In genomic region chr1:33470495-33471012, GRCh38 we compare ENCODE assay signal across 8 cellular contexts. TPM values are rescaled to one million over a fixed set of nuclear protein-coding genes. Genes with fewer than 3 reads are reported as not detected.
DNase-seq lines count a peak whose midpoint lies in the region; ATAC-seq and TF ChIP-seq lines count a peak whose summit lies in the region.

No MANE protein-coding gene starts in this region.

- TF ChIP-seq POLR2A in NB4 (IDR thresholded peaks at IDR 0.05; ENCODE audit: extremely low read depth, insufficient read length), result no peak
- no peak for TF ChIP-seq POLR2A in vagina (IDR thresholded peaks at IDR 0.05)

- ATAC-seq in GM18868 (IDR thresholded peaks at IDR 0.05; ENCODE audit: unreplicated experiment), result peak; percentile 46
- ATAC-seq in Right ventricle myocardium superior (ENCODE audit: poor library complexity), result peak; percentile 71

- no peaks in the 10 kb centered on the region for H3K27me3 Mint-ChIP-seq in activated naive CD8-positive, alpha-beta T cell treated with anti-CD3 and anti-CD28 coated beads for 36 hours

- no peaks in the 10 kb centered on the region for H3K9me3 Mint-ChIP-seq in activated naive CD8-positive, alpha-beta T cell treated with anti-CD3 and anti-CD28 coated beads for 36 hours

- in situ Hi-C loops in ACHN (cut with HindIII; ENCODE audit: low pct_ligation_motif_present, low pct_unique_long_range_greater_than_20kb, low sequenced_read_pairs) (no loop called here), SK-MEL-5 (cut with HindIII; ENCODE audit: low pct_unique_long_range_greater_than_20kb, low sequenced_read_pairs) (no loop called here)

- H3K4me1 ChIP-seq in vagina, result peaks cover 24% of the 10 kb centered on the region

- H3K27me3 ChIP-seq in vagina, result no peaks in the 10 kb centered on the region

- no peak overlapping the region for H3K27ac Mint-ChIP-seq in activated naive CD8-positive, alpha-beta T cell treated with anti-CD3 and anti-CD28 coated beads for 36 hours

- peaks cover 17% of the 10 kb centered on the region for H3K4me1 Mint-ChIP-seq in activated naive CD8-positive, alpha-beta T cell treated with anti-CD3 and anti-CD28 coated beads for 36 hours

- H3K4me3 ChIP-seq in NB4 (ENCODE audit: low read depth, low read length) (no peak overlapping the region), vagina (no peak overlapping the region)

- H3K36me3 ChIP-seq in vagina, result no peaks in the 10 kb centered on the region

- TF ChIP-seq CTCF in NB4 (IDR thresholded peaks at IDR 0.05; ENCODE audit: low read depth, low read length), result peak; percentile 71
- TF ChIP-seq CTCF in vagina (IDR thresholded peaks at IDR 0.05), result peak; percentile 60 to 76 (median 72)

- DNase-seq in ACHN, result peak; percentile 70
- peak; percentile 84 for DNase-seq in NB4 (ENCODE audit: low read depth)
- peak; percentile 84 for DNase-seq in SK-MEL-5 (ENCODE audit: low read depth, low spot score)
- peak; percentile 52 for DNase-seq in activated naive CD8-positive, alpha-beta T cell treated with anti-CD3 and anti-CD28 coated beads for 36 hours
- peak; percentile 88 for DNase-seq in Right ventricle myocardium superior
- DNase-seq in posterior vena cava (ENCODE audit: low spot score), result peak; percentile 93
- no peak for DNase-seq in vagina (ENCODE audit: extremely low spot score in 2 of 2)

- H3K27ac ChIP-seq in vagina, result no peak overlapping the region

- H3K9me3 ChIP-seq in vagina, result no peaks in the 10 kb centered on the region

- H3K4me3 Mint-ChIP-seq in activated naive CD8-positive, alpha-beta T cell treated with anti-CD3 and anti-CD28 coated beads for 36 hours, result no peak overlapping the region

- intact Hi-C loops in Right ventricle myocardium superior (cut with DNase I) (loop anchor here (5.0 to 10.0 kb wide), 3 partner anchors 142 to 256 kb away; no protein-coding TSS in a partner anchor), posterior vena cava (cut with DNase I) (loop anchor here in 1 of 2 donors (10.0 kb wide), 1 partner anchor 144 kb away; no protein-coding TSS in a partner anchor), vagina (cut with DNase I) (no loop called here)

- H3K36me3 Mint-ChIP-seq in activated naive CD8-positive, alpha-beta T cell treated with anti-CD3 and anti-CD28 coated beads for 36 hours, result peaks cover 1% of the 10 kb centered on the region

RNA-seq across cellular contexts. Expression of gene ZSCAN20, which starts 1.9 kb away (rescaled TPM):
- 4.9 and 5.1 TPM in 2 replicates for total RNA-seq in SK-MEL-5 (2014; rRNA removed; shearing (Covaris generic))
- 1.6 and 1.9 TPM in 2 replicates for polyA plus RNA-seq in SK-MEL-5 (2015; cell fraction: cytosol; rRNA removed)
- polyA plus RNA-seq in SK-MEL-5 (2015; cell fraction: nucleus; rRNA removed), result 6.3 and 7.5 TPM in 2 replicates
- 1 to 10 TPM; 3.0 TPM for total RNA-seq in activated naive CD8-positive, alpha-beta T cell treated with anti-CD3 and anti-CD28 coated beads for 36 hours
- total RNA-seq in Right ventricle myocardium superior, result 4.4 TPM
- total RNA-seq in posterior vena cava, result 1 to 10 TPM; 5.1 to 5.7 TPM
- 4.4 TPM for total RNA-seq in vagina

RNA-seq across cellular contexts. Expression of gene PHC2, which starts 39.7 kb away (rescaled TPM):
- 61.2 and 61.7 TPM in 2 replicates for total RNA-seq in SK-MEL-5 (2014; rRNA removed; shearing (Covaris generic))
- polyA plus RNA-seq in SK-MEL-5 (2015; cell fraction: cytosol; rRNA removed), result 96.0 and 130 TPM in 2 replicates
- 49.0 and 70.1 TPM in 2 replicates for polyA plus RNA-seq in SK-MEL-5 (2015; cell fraction: nucleus; rRNA removed)
- 10 to 100 TPM; 26.9 to 28.7 TPM for total RNA-seq in activated naive CD8-positive, alpha-beta T cell treated with anti-CD3 and anti-CD28 coated beads for 36 hours
- 105 TPM for total RNA-seq in Right ventricle myocardium superior
- 100 to 1,000 TPM in 1 of 2 donors, 10 to 100 TPM in 1; 98.3 to 127 TPM for total RNA-seq in posterior vena cava
- total RNA-seq in vagina, result 97.2 TPM

Comparison
In these comparisons a context has a peak if more than half of its experiments do, and no peak if none do; other contexts are left out.
1. DNase-seq: peak in ACHN (single experiment), NB4 (single experiment), SK-MEL-5 (single experiment), activated naive CD8-positive, alpha-beta T cell treated with anti-CD3 and anti-CD28 coated beads for 36 hours (single experiment), Right ventricle myocardium superior (single experiment) and posterior vena cava (single experiment); none in vagina (0 of 2).